In the genomic region with DNA sequence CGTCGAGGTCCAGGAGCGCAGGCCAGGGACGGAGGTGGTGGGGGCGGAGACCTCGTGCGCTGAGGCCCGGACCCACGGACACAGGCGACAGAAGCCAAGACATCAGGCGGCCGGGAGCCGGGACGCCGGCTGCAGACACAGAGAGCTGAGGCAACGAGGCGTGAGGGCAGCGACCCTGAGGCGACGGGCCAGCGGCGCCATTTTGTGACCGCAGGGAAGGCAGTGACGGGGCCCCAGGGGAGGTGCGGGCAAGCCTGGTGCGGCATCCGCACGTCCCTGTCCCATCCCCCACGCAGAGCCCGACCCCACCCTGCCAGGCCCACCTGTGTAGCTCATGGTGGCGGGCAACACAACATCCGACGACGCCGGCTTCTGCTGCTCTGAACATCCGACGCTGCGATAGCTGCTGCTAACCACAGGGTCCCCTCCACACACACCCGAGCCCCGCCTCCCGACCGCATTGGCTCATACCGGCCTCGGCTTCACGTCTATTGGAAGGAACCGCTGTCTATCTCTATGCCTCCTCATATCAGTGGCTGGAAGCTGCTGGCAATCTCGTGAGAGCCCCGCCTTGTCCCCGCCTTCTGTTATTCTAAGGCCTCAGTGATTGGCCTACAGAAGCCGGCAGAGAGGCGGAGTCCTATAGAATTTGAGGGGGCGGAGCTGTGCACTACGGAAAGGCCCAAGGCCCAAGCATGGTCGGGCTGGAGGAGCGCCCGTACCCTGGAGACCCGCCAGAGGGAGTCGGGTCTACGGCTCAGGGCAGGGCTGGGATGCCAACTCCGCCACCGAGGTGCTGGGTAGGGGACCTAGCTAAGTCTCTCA, we compare ENCODE assay signal across 8 cellular contexts. TPM values are rescaled to one million over a fixed set of nuclear protein-coding genes. Genes with fewer than 3 reads are reported as not detected.
A peak's percentile ranks its signal among the peaks of the same experiment; 100 is the strongest.
DNase-seq lines count a peak whose midpoint lies in the region; ATAC-seq and TF ChIP-seq lines count a peak whose summit lies in the region.

A gene with protein sequence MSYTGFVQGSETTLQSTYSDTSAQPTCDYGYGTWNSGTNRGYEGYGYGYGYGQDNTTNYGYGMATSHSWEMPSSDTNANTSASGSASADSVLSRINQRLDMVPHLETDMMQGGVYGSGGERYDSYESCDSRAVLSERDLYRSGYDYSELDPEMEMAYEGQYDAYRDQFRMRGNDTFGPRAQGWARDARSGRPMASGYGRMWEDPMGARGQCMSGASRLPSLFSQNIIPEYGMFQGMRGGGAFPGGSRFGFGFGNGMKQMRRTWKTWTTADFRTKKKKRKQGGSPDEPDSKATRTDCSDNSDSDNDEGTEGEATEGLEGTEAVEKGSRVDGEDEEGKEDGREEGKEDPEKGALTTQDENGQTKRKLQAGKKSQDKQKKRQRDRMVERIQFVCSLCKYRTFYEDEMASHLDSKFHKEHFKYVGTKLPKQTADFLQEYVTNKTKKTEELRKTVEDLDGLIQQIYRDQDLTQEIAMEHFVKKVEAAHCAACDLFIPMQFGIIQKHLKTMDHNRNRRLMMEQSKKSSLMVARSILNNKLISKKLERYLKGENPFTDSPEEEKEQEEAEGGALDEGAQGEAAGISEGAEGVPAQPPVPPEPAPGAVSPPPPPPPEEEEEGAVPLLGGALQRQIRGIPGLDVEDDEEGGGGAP (minus strand): TSS at position 401 of the 825 bp plus-strand sequence. CDS start 65 bp downstream, at position 336.

- H3K27ac ChIP-seq in heart right ventricle, result peak within 1 kb of the TSS; percentile 42 to 93 (median 90)
- H3K27ac ChIP-seq in upper lobe of left lung, result peak within 1 kb of the TSS; percentile 90 to 92 (median 90)

- H3K4me3 Mint-ChIP-seq in T-helper 1 cell treated with Interleukin-12 subunit alpha and Interleukin-12 subunit beta and Interleukin-4 antibody, amounts not matched to agents 30 μg/mL and 1 μg/mL, for 36 hours, result peak within 1 kb of the TSS; percentile 99

- peaks cover 27% of the 10 kb centered on the region for H3K36me3 Mint-ChIP-seq in T-helper 1 cell treated with Interleukin-12 subunit alpha and Interleukin-12 subunit beta and Interleukin-4 antibody, amounts not matched to agents 30 μg/mL and 1 μg/mL, for 36 hours (ENCODE audit: low read depth)

- 0 to 1% methylated on average over 61 of the region's 61 CpGs for WGBS in heart right ventricle, 2 donors
- WGBS in upper lobe of left lung, 2 donors, result 0% methylated on average over 28 to 58 of the region's 61 CpGs

- in situ Hi-C loops in GM13977 (cut with MboI; ENCODE audit: low pct_unique_long_range_greater_than_20kb, low sequenced_read_pairs, unreplicated experiment), result no loop called here

- no peaks in the 10 kb centered on the region for H3K27me3 Mint-ChIP-seq in T-helper 1 cell treated with Interleukin-12 subunit alpha and Interleukin-12 subunit beta and Interleukin-4 antibody, amounts not matched to agents 30 μg/mL and 1 μg/mL, for 36 hours (ENCODE audit: low read depth)

- peak within 1 kb of the TSS; percentile 99 for H3K27ac Mint-ChIP-seq in T-helper 1 cell treated with Interleukin-12 subunit alpha and Interleukin-12 subunit beta and Interleukin-4 antibody, amounts not matched to agents 30 μg/mL and 1 μg/mL, for 36 hours

- peaks cover 4% of the 10 kb centered on the region for H3K9me3 Mint-ChIP-seq in T-helper 1 cell treated with Interleukin-12 subunit alpha and Interleukin-12 subunit beta and Interleukin-4 antibody, amounts not matched to agents 30 μg/mL and 1 μg/mL, for 36 hours

- ATAC-seq in HG02884 (IDR thresholded peaks at IDR 0.05; ENCODE audit: unreplicated experiment) (peak; percentile 88), heart right ventricle (peak; percentile 95 to 98 (median 97)), upper lobe of left lung (ENCODE audit: low FRiP score in 2 of 2) (peak; percentile 98 to 99)

- peak in 1 of 4 donors; percentile 8 for TF ChIP-seq EP300 in upper lobe of left lung (IDR thresholded peaks at IDR 0.05)

- H3K36me3 ChIP-seq in heart right ventricle (peaks cover 0 to 43% (median 16%) of the 10 kb centered on the region in 9 donors), upper lobe of left lung (peaks cover under 1 to 23% (median 16%) of the 10 kb centered on the region in 4 donors)

- DNase-seq in GM13977 (ENCODE audit: low spot score), result peak; percentile 100
- peak; percentile 99 for DNase-seq in NCI-H1694 (lab: John Stamatoyannopoulos, UW)
- DNase-seq in amniotic stem cell (lab: John Stamatoyannopoulos, UW), result peak; percentile 99
- DNase-seq in heart right ventricle, result peak; percentile 97 to 100
- DNase-seq in posterior cingulate gyrus, result peak; percentile 91 to 100 (median 96)
- DNase-seq in upper lobe of left lung, result peak; percentile 94 to 98

- H3K4me1 ChIP-seq in heart right ventricle, result peaks cover 4 to 70% (median 36%) of the 10 kb centered on the region in 9 donors
- peaks cover 33 to 66% (median 44%) of the 10 kb centered on the region in 4 donors for H3K4me1 ChIP-seq in upper lobe of left lung

- TF ChIP-seq CTCF in GM13977 (IDR thresholded peaks at IDR 0.05; ENCODE audit: extremely low read depth, insufficient read depth, missing control alignments) (peak; percentile 82), heart right ventricle (IDR thresholded peaks at IDR 0.05) (peak; percentile 35 to 84 (median 70)), upper lobe of left lung (IDR thresholded peaks at IDR 0.05) (peak; percentile 59 to 88 (median 86))

- H3K4me1 Mint-ChIP-seq in T-helper 1 cell treated with Interleukin-12 subunit alpha and Interleukin-12 subunit beta and Interleukin-4 antibody, amounts not matched to agents 30 μg/mL and 1 μg/mL, for 36 hours (ENCODE audit: low read depth), result peaks cover 25% of the 10 kb centered on the region

- TF ChIP-seq POLR2A in upper lobe of left lung (IDR thresholded peaks at IDR 0.05), result peak in 3 of 4 donors; percentile 83 to 93 (median 88)

- intact Hi-C loops in heart right ventricle (cut with DNase I), result loop anchor here in 7 of 10 donors (1.0 to 10.0 kb wide), 9 partner anchors 31 to 166 kb away; partner anchors contain the start of genes AKAP8 (in 2 of the 7) and WIZ (in 1 of the 7)
- intact Hi-C loops in posterior cingulate gyrus (cut with DNase I), result loop anchor here (2.0 to 5.0 kb wide), 3 partner anchors 14 to 41 kb away; partner anchors contain the start of gene AKAP8

- H3K9me3 ChIP-seq in heart right ventricle, result peaks cover 0 to 7% (median 0%) of the 10 kb centered on the region in 11 donors
- peaks cover 0 to 5% (median 0%) of the 10 kb centered on the region in 4 donors for H3K9me3 ChIP-seq in upper lobe of left lung

- H3K27me3 ChIP-seq in heart right ventricle, result no peaks in the 10 kb centered on the region
- H3K27me3 ChIP-seq in upper lobe of left lung, result no peaks in the 10 kb centered on the region

- H3K4me3 ChIP-seq in heart right ventricle (peak within 1 kb of the TSS; percentile 69 to 99 (median 92)), upper lobe of left lung (peak within 1 kb of the TSS; percentile 71 to 97 (median 82))

RNA-seq across cellular contexts. Expression of the gene that starts here (rescaled TPM):
- 100 to 1,000 TPM in 1 of 10 donors, 10 to 100 TPM in 9; 45.2 to 101 (median 63.1) TPM for total RNA-seq in heart right ventricle
- polyA plus RNA-seq in heart right ventricle, result 100 to 1,000 TPM in 1 of 2 donors, 10 to 100 TPM in 1; 53.6 to 140 TPM
- 100 to 1,000 TPM in 2 of 6 donors, 10 to 100 TPM in 4; 79.8 to 476 (median 91.2) TPM for total RNA-seq in upper lobe of left lung

Comparison
In these comparisons a context has a peak if more than half of its experiments do, and no peak if none do; other contexts are left out.
1. Peak in every context shown above with its lines: DNase-seq, ATAC-seq, H3K4me3 ChIP-seq and H3K27ac ChIP-seq.